Comparison of ENCODE assay signal across 9 cellular contexts in the genomic region with DNA sequence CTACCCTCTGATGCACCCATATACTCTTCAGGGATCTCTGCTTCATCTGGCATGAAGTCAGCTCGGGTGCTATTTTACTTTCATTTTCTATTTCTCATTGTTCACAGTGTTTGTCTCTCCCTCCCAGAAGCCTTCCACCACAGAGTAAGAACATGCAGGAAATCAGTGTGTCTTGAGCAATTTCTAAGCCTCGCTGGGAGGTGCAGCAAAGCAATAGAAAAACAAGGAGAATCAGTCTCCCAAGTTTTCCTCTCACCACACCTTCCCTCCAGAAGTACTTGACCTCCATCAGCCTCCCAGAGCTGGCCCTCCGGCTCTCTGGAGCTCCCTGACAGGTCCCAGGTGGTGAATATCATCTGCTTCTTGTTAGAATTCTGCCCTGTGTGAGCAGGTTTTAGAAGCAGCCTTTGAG.
DNase-seq lines count a peak whose midpoint lies in the region; ATAC-seq and TF ChIP-seq lines count a peak whose summit lies in the region.
"Had no signal": no experiment of that assay in that cellular context is flagged by ENCODE, and none has a peak within 500 bp of the region (broad histone marks: within the 10 kb centered on the region; RNA-seq: fewer than 3 reads in every experiment).

No MANE protein-coding gene starts in this region.

- H3K4me1 Mint-ChIP-seq in activated T-helper 17 cell treated with anti-CD3 and anti-CD28 coated beads, Interleukin-2, amount 50 U/mL, for 72 hours = peaks cover 12% of the 10 kb centered on the region
- H3K4me1 Mint-ChIP-seq: neural crest cell had no signal

- no peaks in the 10 kb centered on the region for H3K36me3 Mint-ChIP-seq in activated T-helper 17 cell treated with anti-CD3 and anti-CD28 coated beads, Interleukin-2, amount 50 U/mL, for 72 hours (ENCODE audit: low read depth)

- H3K27me3 ChIP-seq in right atrium auricular region = no peaks in the 10 kb centered on the region

- peaks cover 9% of the 10 kb centered on the region for H3K27me3 Mint-ChIP-seq in activated T-helper 17 cell treated with anti-CD3 and anti-CD28 coated beads, Interleukin-2, amount 50 U/mL, for 72 hours

- ATAC-seq in GM18519 (IDR thresholded peaks at IDR 0.05; ENCODE audit: low FRiP score, unreplicated experiment) (peak; percentile 95), HG02938 (IDR thresholded peaks at IDR 0.05; ENCODE audit: unreplicated experiment) (peak; percentile 97)
- peak; percentile 86 for ATAC-seq in activated T-helper 17 cell treated with anti-CD3 and anti-CD28 coated beads, Interleukin-2, amount 50 U/mL, for 72 hours (replicated peaks)
- ATAC-seq in stimulated activated naive CD8-positive, alpha-beta T cell treated with anti-CD3 and anti-CD28 coated beads, Interleukin-15, Interleukin-2, amounts not matched to agents 100 U/mL and 50 U/mL, for 24 hours = peak; percentile 81

- DNase-seq in AG10803 (ENCODE audit: low read depth) = peak; percentile 58
- peak; percentile 86 for DNase-seq in NCI-H2107 treated with DMSO at 0.1 percent for 48 hours (lab: John Stamatoyannopoulos, UW; ENCODE audit: unreplicated experiment)
- DNase-seq in right atrium auricular region (ENCODE audit: low spot score) = no peak
- peak; percentile 3 for DNase-seq in stimulated activated naive CD8-positive, alpha-beta T cell treated with anti-CD3 and anti-CD28 coated beads, Interleukin-15, Interleukin-2, amounts not matched to agents 100 U/mL and 50 U/mL, for 24 hours
- DNase-seq in activated CD4-positive, CD25-positive, alpha-beta regulatory T cell (lab: John Stamatoyannopoulos, UW) = no peak

- no peaks in the 10 kb centered on the region for H3K36me3 ChIP-seq in right atrium auricular region

- H3K9me3 ChIP-seq in right atrium auricular region = no peaks in the 10 kb centered on the region

- H3K27ac Mint-ChIP-seq in activated T-helper 17 cell treated with anti-CD3 and anti-CD28 coated beads, Interleukin-2, amount 50 U/mL, for 72 hours = peak overlapping the region; percentile 83

- H3K4me3 ChIP-seq in AG10803 (ENCODE audit: low read length) (peak overlapping the region; percentile 58), right atrium auricular region (peak overlapping the region in 1 of 2 donors; percentile 33)

- no peaks in the 10 kb centered on the region for H3K4me1 ChIP-seq in right atrium auricular region

- H3K9me3 Mint-ChIP-seq in activated T-helper 17 cell treated with anti-CD3 and anti-CD28 coated beads, Interleukin-2, amount 50 U/mL, for 72 hours = peaks cover 12% of the 10 kb centered on the region

- H3K27ac ChIP-seq in right atrium auricular region = peak overlapping the region; percentile 5 to 32

- TF ChIP-seq CTCF in AG10803 (conservative IDR thresholded peaks at IDR 0.05; ENCODE audit: low read length) (no peak), right atrium auricular region (IDR thresholded peaks at IDR 0.05) (no peak)

- peak overlapping the region; percentile 80 for H3K4me3 Mint-ChIP-seq in activated T-helper 17 cell treated with anti-CD3 and anti-CD28 coated beads, Interleukin-2, amount 50 U/mL, for 72 hours
- H3K4me3 Mint-ChIP-seq: neural crest cell had no signal

Comparison
In these comparisons a context has a peak if more than half of its experiments do, and no peak if none do; other contexts are left out.
1. DNase-seq: peak in AG10803 (single experiment), NCI-H2107 treated with DMSO at 0.1 percent for 48 hours (single experiment) and stimulated activated naive CD8-positive, alpha-beta T cell treated with anti-CD3 and anti-CD28 coated beads, Interleukin-15, Interleukin-2, amounts not matched to agents 100 U/mL and 50 U/mL, for 24 hours (single experiment); none in right atrium auricular region (single experiment) and activated CD4-positive, CD25-positive, alpha-beta regulatory T cell (0 of 4).
2. Peak in every context shown above with its lines, with median percentiles within 50 percentile points of each other: ATAC-seq.